ENCODE assay signal across 12 cellular contexts in genomic region chr2:64211471-64211870, GRCh38.
A peak's percentile ranks its signal among the peaks of the same experiment; 100 is the strongest.
DNase-seq lines count a peak whose midpoint lies in the region; ATAC-seq and TF ChIP-seq lines count a peak whose summit lies in the region.
"Had no signal": no experiment of that assay in that cellular context is flagged by ENCODE, and none has a peak within 500 bp of the region (broad histone marks: within the 10 kb centered on the region; RNA-seq: fewer than 3 reads in every experiment).

No MANE protein-coding gene starts in this region.

- H3K27ac ChIP-seq in foreskin keratinocyte, result peak overlapping the region; percentile 97
- H3K27ac ChIP-seq in transverse colon, result peak overlapping the region; percentile 38 to 86 (median 72)
- H3K27ac ChIP-seq in gastroesophageal sphincter, result no peak overlapping the region
- H3K27ac ChIP-seq: tibial artery had no signal

- H3K9me3 ChIP-seq in transverse colon (no peaks in the 10 kb centered on the region), gastroesophageal sphincter (no peaks in the 10 kb centered on the region), HAP-1 (no peaks in the 10 kb centered on the region)
- H3K9me3 ChIP-seq: MG63, tibial artery had no signal

- POLR2A ChIA-PET in activated CD4-positive, alpha-beta T cell treated with anti-CD3 and anti-CD28 coated beads, Interleukin-2, amount 10 ng/mL, durations not matched to agents 7 days and 5 days (lab: Charles Lee), result no interaction called here
- POLR2A ChIA-PET in WTC11 (lab: Charles Lee), result no interaction called here

- CTCF ChIA-PET in activated CD4-positive, alpha-beta T cell treated with anti-CD3 and anti-CD28 coated beads, Interleukin-2, amount 10 ng/mL, durations not matched to agents 7 days and 5 days (lab: Charles Lee), result interaction anchor here (0.5 to 1.6 kb wide), 3 partner anchors 8 to 115 kb away, joined by 3 to 4 read pairs (median 3); no protein-coding TSS in a partner anchor
- CTCF ChIA-PET in WTC11 (lab: Charles Lee), result no interaction called here

- H3K27ac Mint-ChIP-seq in activated CD4-positive, alpha-beta T cell treated with anti-CD3 and anti-CD28 coated beads, Interleukin-2, amount 10 ng/mL, durations not matched to agents 7 days and 5 days, result peak overlapping the region; percentile 27
- 0 out of 2 replicates have a peak overlapping the region, but pooled peaks have one; percentile 0 for H3K27ac Mint-ChIP-seq in WTC11

- intact Hi-C loops in transverse colon (cut with DNase I; ENCODE audit: low total_unique reads), result no loop called here

- peaks cover 57% of the 10 kb centered on the region for H3K4me1 Mint-ChIP-seq in activated CD4-positive, alpha-beta T cell treated with anti-CD3 and anti-CD28 coated beads, Interleukin-2, amount 10 ng/mL, durations not matched to agents 7 days and 5 days
- peaks cover 38% of the 10 kb centered on the region for H3K4me1 Mint-ChIP-seq in WTC11

- H3K36me3 ChIP-seq in transverse colon (no peaks in the 10 kb centered on the region), gastroesophageal sphincter (no peaks in the 10 kb centered on the region), HAP-1 (replicated peaks) (no peaks in the 10 kb centered on the region)
- H3K36me3 ChIP-seq: MG63, tibial artery had no signal

- peaks cover 3% of the 10 kb centered on the region for H3K9me3 Mint-ChIP-seq in activated CD4-positive, alpha-beta T cell treated with anti-CD3 and anti-CD28 coated beads, Interleukin-2, amount 10 ng/mL, durations not matched to agents 7 days and 5 days
- peaks cover 10% of the 10 kb centered on the region for H3K9me3 Mint-ChIP-seq in WTC11
- H3K9me3 Mint-ChIP-seq: neural crest cell had no signal

- no peak for ATAC-seq in WTC11
- no peak for ATAC-seq in foreskin keratinocyte
- no peak for ATAC-seq in gastroesophageal sphincter

- no peak for TF ChIP-seq CTCF in WTC11 (IDR thresholded peaks at IDR 0.05)
- TF ChIP-seq CTCF in foreskin keratinocyte (conservative IDR thresholded peaks at IDR 0.05), result no peak
- no peak for TF ChIP-seq CTCF in transverse colon (IDR thresholded peaks at IDR 0.05)
- no peak for TF ChIP-seq CTCF in gastroesophageal sphincter (IDR thresholded peaks at IDR 0.05)

- H3K4me1 ChIP-seq in foreskin keratinocyte (peaks cover 46% of the 10 kb centered on the region), transverse colon (peaks cover 6 to 48% (median 19%) of the 10 kb centered on the region in 4 donors), gastroesophageal sphincter (peaks cover 10 to 22% (median 11%) of the 10 kb centered on the region in 3 donors), HAP-1 (peaks cover 36% of the 10 kb centered on the region)
- H3K4me1 ChIP-seq: tibial artery had no signal

- DNase-seq in activated CD4-positive, alpha-beta T cell treated with anti-CD3 and anti-CD28 coated beads, Interleukin-2, amount 10 ng/mL, durations not matched to agents 7 days and 5 days, result no peak
- no peak for DNase-seq in activated CD4-positive, alpha-beta T cell treated with anti-CD3 and anti-CD28 coated beads, Interleukin-2, amount 50 U/mL, for 1 hour
- DNase-seq in WTC11 (ENCODE audit: low spot score) (no peak), foreskin keratinocyte (no peak), transverse colon (no peak), NCI-H1048 (lab: John Stamatoyannopoulos, UW) (no peak), HAP-1 (ENCODE audit: low spot score in 2 of 2) (no peak)
- DNase-seq: MG63, T-helper 9 cell, tibial artery had no signal

- 92% methylated on average over 3 of the region's 3 CpGs for WGBS in transverse colon (ENCODE audit: low coverage in 1 of 2), 2 donors
- 92 to 98% methylated on average over 3 of the region's 3 CpGs for WGBS in gastroesophageal sphincter (ENCODE audit: low coverage in 1 of 2), 2 donors

- no peak overlapping the region for H3K4me3 Mint-ChIP-seq in activated CD4-positive, alpha-beta T cell treated with anti-CD3 and anti-CD28 coated beads, Interleukin-2, amount 10 ng/mL, durations not matched to agents 7 days and 5 days
- no peak overlapping the region for H3K4me3 Mint-ChIP-seq in WTC11
- H3K4me3 Mint-ChIP-seq: neural crest cell had no signal

- H3K27me3 ChIP-seq in foreskin keratinocyte, result no peaks in the 10 kb centered on the region
- no peaks in the 10 kb centered on the region for H3K27me3 ChIP-seq in transverse colon
- H3K27me3 ChIP-seq in gastroesophageal sphincter, result no peaks in the 10 kb centered on the region
- no peaks in the 10 kb centered on the region for H3K27me3 ChIP-seq in HAP-1 (ENCODE audit: low read depth)
- H3K27me3 ChIP-seq: MG63, tibial artery had no signal

- no peaks in the 10 kb centered on the region for H3K27me3 Mint-ChIP-seq in activated CD4-positive, alpha-beta T cell treated with anti-CD3 and anti-CD28 coated beads, Interleukin-2, amount 10 ng/mL, durations not matched to agents 7 days and 5 days
- 0 out of 2 replicates have a peak, but pooled peaks cover 2% of the 10 kb centered on the region for H3K27me3 Mint-ChIP-seq in WTC11 (ENCODE audit: low read depth)

- TF ChIP-seq EP300 in transverse colon (IDR thresholded peaks at IDR 0.05; ENCODE audit: low read depth), result no peak
- no peak for TF ChIP-seq EP300 in gastroesophageal sphincter (IDR thresholded peaks at IDR 0.05)

- in situ Hi-C loops in transverse colon (cut with MboI; ENCODE audit: low pct_ligation_motif_present in 1 of 4, low pct_unique_long_range_greater_than_20kb in 1 of 4, low sequenced_read_pairs in 3 of 4) (no loop called here), HAP-1 (cut with MboI; ENCODE audit: low sequenced_read_pairs) (no loop called here)

- no peak overlapping the region for H3K4me3 ChIP-seq in transverse colon
- H3K4me3 ChIP-seq in gastroesophageal sphincter, result no peak overlapping the region
- H3K4me3 ChIP-seq in HAP-1, result no peak overlapping the region
- H3K4me3 ChIP-seq: MG63, tibial artery had no signal

- peaks cover 14% of the 10 kb centered on the region for H3K36me3 Mint-ChIP-seq in activated CD4-positive, alpha-beta T cell treated with anti-CD3 and anti-CD28 coated beads, Interleukin-2, amount 10 ng/mL, durations not matched to agents 7 days and 5 days (ENCODE audit: low read depth)
- H3K36me3 Mint-ChIP-seq in WTC11, result no peaks in the 10 kb centered on the region

- TF ChIP-seq POLR2A in transverse colon (IDR thresholded peaks at IDR 0.05), result no peak
- TF ChIP-seq POLR2A in gastroesophageal sphincter (IDR thresholded peaks at IDR 0.05), result no peak

TF ChIP-seq in WTC11, 78 proteins besides CTCF, POLR2A, EP300 and RAD21:
- no peak for TF ChIP-seq ETV6 (CRISPR knock-in tag; IDR thresholded peaks at IDR 0.05)
TF ChIP-seq in WTC11: peak in this region for 0.

Comparison
In these comparisons a context has a peak if more than half of its experiments do, and no peak if none do; other contexts are left out.
1. H3K27ac ChIP-seq: peak in foreskin keratinocyte (single experiment) and transverse colon (4 of 4); none in gastroesophageal sphincter (0 of 4).